Comparison of ENCODE assay signal across 21 cellular contexts in genomic region chr15:55257014-55257670, GRCh38. TPM values are rescaled to one million over a fixed set of nuclear protein-coding genes. Genes with fewer than 3 reads are reported as not detected.
DNase-seq lines count a peak whose midpoint lies in the region; ATAC-seq and TF ChIP-seq lines count a peak whose summit lies in the region.
"Had no signal": no experiment of that assay in that cellular context is flagged by ENCODE, and none has a peak within 500 bp of the region (broad histone marks: within the 10 kb centered on the region; RNA-seq: fewer than 3 reads in every experiment).

No MANE protein-coding gene starts in this region.

- H3K36me3 Mint-ChIP-seq in T-helper 1 cell treated with Interleukin-12 subunit alpha and Interleukin-12 subunit beta and Interleukin-4 antibody, amounts not matched to agents 30 μg/mL and 1 μg/mL, for 36 hours (ENCODE audit: low read depth): peaks cover 21% of the 10 kb centered on the region
- H3K36me3 Mint-ChIP-seq in IgD-negative memory B cell: peaks cover 3% of the 10 kb centered on the region
- H3K36me3 Mint-ChIP-seq in activated T-helper 2 cell treated with anti-CD3 and anti-CD28 coated beads, Interferon-gamma antibody, Interleukin-2, Interleukin-4, amounts not matched to agents 10 μg/mL and 5 μg/mL and 100 μg/mL, durations not matched to agents 14 hours and 24 hours and 36 hours (ENCODE audit: low read depth): peaks cover 36% of the 10 kb centered on the region
- peaks cover 23% of the 10 kb centered on the region for H3K36me3 Mint-ChIP-seq in natural killer cell treated with Interleukin-12 subunit alpha and Interleukin-12 subunit beta and Interleukin-15 and Interleukin-18, amount 100 ng/mL, for 72 hours
- H3K36me3 Mint-ChIP-seq: brain had no signal

- H3K4me1 Mint-ChIP-seq in T-helper 1 cell treated with Interleukin-12 subunit alpha and Interleukin-12 subunit beta and Interleukin-4 antibody, amounts not matched to agents 30 μg/mL and 1 μg/mL, for 36 hours (ENCODE audit: low read depth): peaks cover 55% of the 10 kb centered on the region
- peaks cover 32 to 38% (median 32%) of the 10 kb centered on the region in 3 donors for H3K4me1 Mint-ChIP-seq in IgD-negative memory B cell
- H3K4me1 Mint-ChIP-seq in activated T-helper 2 cell treated with anti-CD3 and anti-CD28 coated beads, Interferon-gamma antibody, Interleukin-2, Interleukin-4, amounts not matched to agents 10 μg/mL and 5 μg/mL and 100 μg/mL, durations not matched to agents 14 hours and 24 hours and 36 hours (ENCODE audit: low read depth): peaks cover 53% of the 10 kb centered on the region
- H3K4me1 Mint-ChIP-seq in natural killer cell treated with Interleukin-12 subunit alpha and Interleukin-12 subunit beta and Interleukin-15 and Interleukin-18, amount 100 ng/mL, for 72 hours (ENCODE audit: low read depth in 2 of 2): peaks cover 51 to 58% of the 10 kb centered on the region in 2 donors
- H3K4me1 Mint-ChIP-seq: brain had no signal

- no peaks in the 10 kb centered on the region for H3K27me3 ChIP-seq in spleen (replicated peaks in 1 of 7)
- H3K27me3 ChIP-seq: BLaER1 treated with 17β-estradiol and CSF1 and Interleukin-3, amounts not matched to agents 10 nM and 100 nM; SJSA1; tibial artery had no signal

- no peaks in the 10 kb centered on the region for H3K9me3 ChIP-seq in spleen
- H3K9me3 ChIP-seq: SJSA1, tibial artery had no signal

- no peaks in the 10 kb centered on the region for H3K9me3 Mint-ChIP-seq in T-helper 1 cell treated with Interleukin-12 subunit alpha and Interleukin-12 subunit beta and Interleukin-4 antibody, amounts not matched to agents 30 μg/mL and 1 μg/mL, for 36 hours
- no peaks in the 10 kb centered on the region for H3K9me3 Mint-ChIP-seq in IgD-negative memory B cell
- no peaks in the 10 kb centered on the region for H3K9me3 Mint-ChIP-seq in activated T-helper 2 cell treated with anti-CD3 and anti-CD28 coated beads, Interferon-gamma antibody, Interleukin-2, Interleukin-4, amounts not matched to agents 10 μg/mL and 5 μg/mL and 100 μg/mL, durations not matched to agents 14 hours and 24 hours and 36 hours
- no peaks in the 10 kb centered on the region for H3K9me3 Mint-ChIP-seq in natural killer cell treated with Interleukin-12 subunit alpha and Interleukin-12 subunit beta and Interleukin-15 and Interleukin-18, amount 100 ng/mL, for 72 hours
- H3K9me3 Mint-ChIP-seq: brain, HFFc6 had no signal

- no peak for TF ChIP-seq POLR2A in spleen (IDR thresholded peaks at IDR 0.05)

- DNase-seq in T-helper 1 cell: no peak
- DNase-seq in activated T-helper 2 cell treated with anti-CD3 and anti-CD28 coated beads, Interferon-gamma antibody, Interleukin-2, Interleukin-4, amounts not matched to agents 10 μg/mL and 5 μg/mL and 100 μg/mL, durations not matched to agents 14 hours and 24 hours and 36 hours (ENCODE audit: low spot score): no peak
- DNase-seq in natural killer cell treated with Interleukin-12 subunit alpha and Interleukin-12 subunit beta and Interleukin-15 and Interleukin-18, amount 100 ng/mL, for 72 hours (ENCODE audit: low spot score): no peak
- DNase-seq in spleen: no peak
- DNase-seq in occipital lobe (lab: John Stamatoyannopoulos, UW): no peak
- DNase-seq in GM13977 (ENCODE audit: low spot score): no peak
- DNase-seq: 8988T; activated effector memory CD4-positive, alpha-beta T cell treated with anti-CD3 and anti-CD28 coated beads, Interleukin-2, amount 50 U/mL, for 16 hours; DMS53; HFFc6; Kasumi-1; NCI-H1092 treated with DMSO at 0.1 percent for 48 hours; NCI-H526 treated with DMSO at 0.1 percent for 48 hours; OCI-M1; tibial artery had no signal

- intact Hi-C loops in activated T-helper 2 cell treated with anti-CD3 and anti-CD28 coated beads, Interferon-gamma antibody, Interleukin-2, Interleukin-4, amounts not matched to agents 10 μg/mL and 5 μg/mL and 100 μg/mL, durations not matched to agents 14 hours and 24 hours and 36 hours (cut with micrococcal nuclease): loop anchor here (5.0 kb wide), 1 partner anchor 35 kb away; no protein-coding TSS in a partner anchor
- intact Hi-C loops in spleen (cut with DNase I; ENCODE audit: low total_unique reads): no loop called here

- H3K4me3 ChIP-seq in spleen: no peak overlapping the region
- H3K4me3 ChIP-seq: BLaER1 treated with 17β-estradiol and CSF1 and Interleukin-3, amounts not matched to agents 10 nM and 100 nM; coronary artery; SJSA1; tibial artery had no signal

- peaks cover 4 to 94% (median 44%) of the 10 kb centered on the region in 6 donors for H3K4me1 ChIP-seq in spleen

- H3K36me3 ChIP-seq in spleen: peaks cover 0 to 20% (median 0%) of the 10 kb centered on the region in 6 donors
- H3K36me3 ChIP-seq: SJSA1, tibial artery had no signal

- in situ Hi-C loops in GM13977 (cut with MboI; ENCODE audit: low pct_unique_long_range_greater_than_20kb, low sequenced_read_pairs, unreplicated experiment): no loop called here

- WGBS in spleen, 5 donors: 86 to 100% (median 95%) methylated on average over 1 of the region's 1 CpG

- no peak overlapping the region for H3K4me3 Mint-ChIP-seq in T-helper 1 cell treated with Interleukin-12 subunit alpha and Interleukin-12 subunit beta and Interleukin-4 antibody, amounts not matched to agents 30 μg/mL and 1 μg/mL, for 36 hours
- peak overlapping the region in 2 of 4 donors; percentile 3 to 66 for H3K4me3 Mint-ChIP-seq in IgD-negative memory B cell
- peak overlapping the region; percentile 14 for H3K4me3 Mint-ChIP-seq in activated T-helper 2 cell treated with anti-CD3 and anti-CD28 coated beads, Interferon-gamma antibody, Interleukin-2, Interleukin-4, amounts not matched to agents 10 μg/mL and 5 μg/mL and 100 μg/mL, durations not matched to agents 14 hours and 24 hours and 36 hours (ENCODE audit: low read depth)
- H3K4me3 Mint-ChIP-seq in natural killer cell treated with Interleukin-12 subunit alpha and Interleukin-12 subunit beta and Interleukin-15 and Interleukin-18, amount 100 ng/mL, for 72 hours: peak overlapping the region; percentile 86
- H3K4me3 Mint-ChIP-seq: brain, HFFc6 had no signal

- ATAC-seq in natural killer cell treated with Interleukin-12 subunit alpha and Interleukin-12 subunit beta and Interleukin-15 and Interleukin-18, amount 100 ng/mL, for 72 hours: no peak

- peak overlapping the region; percentile 28 for H3K27ac Mint-ChIP-seq in T-helper 1 cell treated with Interleukin-12 subunit alpha and Interleukin-12 subunit beta and Interleukin-4 antibody, amounts not matched to agents 30 μg/mL and 1 μg/mL, for 36 hours
- H3K27ac Mint-ChIP-seq in IgD-negative memory B cell: peak overlapping the region in 2 of 3 donors; percentile 35 to 60
- H3K27ac Mint-ChIP-seq in activated T-helper 2 cell treated with anti-CD3 and anti-CD28 coated beads, Interferon-gamma antibody, Interleukin-2, Interleukin-4, amounts not matched to agents 10 μg/mL and 5 μg/mL and 100 μg/mL, durations not matched to agents 14 hours and 24 hours and 36 hours: peak overlapping the region; percentile 82
- H3K27ac Mint-ChIP-seq in natural killer cell treated with Interleukin-12 subunit alpha and Interleukin-12 subunit beta and Interleukin-15 and Interleukin-18, amount 100 ng/mL, for 72 hours: peak overlapping the region; percentile 83 to 93
- H3K27ac Mint-ChIP-seq: brain, HFFc6 had no signal

- peak overlapping the region in 4 of 8 donors; percentile 19 to 86 (median 84) for H3K27ac ChIP-seq in spleen
- H3K27ac ChIP-seq: coronary artery, SJSA1, tibial artery had no signal

- H3K27me3 Mint-ChIP-seq in T-helper 1 cell treated with Interleukin-12 subunit alpha and Interleukin-12 subunit beta and Interleukin-4 antibody, amounts not matched to agents 30 μg/mL and 1 μg/mL, for 36 hours (ENCODE audit: low read depth): no peaks in the 10 kb centered on the region
- H3K27me3 Mint-ChIP-seq in IgD-negative memory B cell: no peaks in the 10 kb centered on the region
- H3K27me3 Mint-ChIP-seq in activated T-helper 2 cell treated with anti-CD3 and anti-CD28 coated beads, Interferon-gamma antibody, Interleukin-2, Interleukin-4, amounts not matched to agents 10 μg/mL and 5 μg/mL and 100 μg/mL, durations not matched to agents 14 hours and 24 hours and 36 hours (ENCODE audit: low read depth): no peaks in the 10 kb centered on the region
- H3K27me3 Mint-ChIP-seq in natural killer cell treated with Interleukin-12 subunit alpha and Interleukin-12 subunit beta and Interleukin-15 and Interleukin-18, amount 100 ng/mL, for 72 hours: no peaks in the 10 kb centered on the region
- H3K27me3 Mint-ChIP-seq: brain had no signal

- TF ChIP-seq CTCF in spleen (IDR thresholded peaks at IDR 0.05 in 8 of 11, conservative IDR thresholded peaks at IDR 0.05 in 3 of 11): no peak
- no peak for TF ChIP-seq CTCF in GM13977 (IDR thresholded peaks at IDR 0.05; ENCODE audit: extremely low read depth, insufficient read depth, missing control alignments)

RNA-seq across cellular contexts. Expression of gene RAB27A, which starts 32.5 kb away (rescaled TPM):
- polyA plus RNA-seq in IgD-negative memory B cell: 15.3 TPM
- 72.3 and 74.4 TPM in 2 replicates for total RNA-seq in activated T-helper 2 cell treated with anti-CD3 and anti-CD28 coated beads, Interferon-gamma antibody, Interleukin-2, Interleukin-4, amounts not matched to agents 10 μg/mL and 5 μg/mL and 100 μg/mL, durations not matched to agents 14 hours and 24 hours and 36 hours
- 100 to 1,000 TPM; 136 to 243 TPM for total RNA-seq in natural killer cell treated with Interleukin-12 subunit alpha and Interleukin-12 subunit beta and Interleukin-15 and Interleukin-18, amount 100 ng/mL, for 72 hours
- total RNA-seq in spleen: 10 to 100 TPM; 21.4 to 72.0 (median 44.5) TPM
- polyA plus RNA-seq in spleen: 10 to 100 TPM in 2 of 3 donors, 1 to 10 TPM in 1; 9.4 to 15.1 (median 11.4) TPM
- 7.6 TPM for total RNA-seq in occipital lobe

Comparison
In these comparisons a context has a peak if more than half of its experiments do, and no peak if none do; other contexts are left out.
1. H3K27ac Mint-ChIP-seq: peak in every context shown above with its lines; median percentile 88 in natural killer cell treated with Interleukin-12 subunit alpha and Interleukin-12 subunit beta and Interleukin-15 and Interleukin-18, amount 100 ng/mL, for 72 hours; 82 in activated T-helper 2 cell treated with anti-CD3 and anti-CD28 coated beads, Interferon-gamma antibody, Interleukin-2, Interleukin-4, amounts not matched to agents 10 μg/mL and 5 μg/mL and 100 μg/mL, durations not matched to agents 14 hours and 24 hours and 36 hours; 48 in IgD-negative memory B cell; 28 in T-helper 1 cell treated with Interleukin-12 subunit alpha and Interleukin-12 subunit beta and Interleukin-4 antibody, amounts not matched to agents 30 μg/mL and 1 μg/mL, for 36 hours.